Comparison of ENCODE assay signal across 21 cellular contexts in genomic region chr3:155727836-155728235, GRCh38. TPM values are rescaled to one million over a fixed set of nuclear protein-coding genes. Genes with fewer than 3 reads are reported as not detected.
"Had no signal": no experiment of that assay in that cellular context is flagged by ENCODE, and none has a peak within 500 bp of the region (broad histone marks: within the 10 kb centered on the region; RNA-seq: fewer than 3 reads in every experiment).

No MANE protein-coding gene starts in this region.

- H3K4me3 Mint-ChIP-seq: naive thymus-derived CD8-positive, alpha-beta T cell; neural crest cell; stimulated activated naive B cell treated with anti-CD40 and anti-IgM and Interleukin-4, amounts not matched to agents 10 μg/mL and 1 μg/mL and 100 μg/mL, for 72 hours; stimulated activated naive CD8-positive, alpha-beta T cell treated with anti-CD3 and anti-CD28 coated beads, Interleukin-15, amount 100 ng/mL, for 72 hours had no signal

- H3K4me1 Mint-ChIP-seq: naive thymus-derived CD8-positive, alpha-beta T cell; stimulated activated naive B cell treated with anti-CD40 and anti-IgM and Interleukin-4, amounts not matched to agents 10 μg/mL and 1 μg/mL and 100 μg/mL, for 72 hours; stimulated activated naive CD8-positive, alpha-beta T cell treated with anti-CD3 and anti-CD28 coated beads, Interleukin-15, amount 100 ng/mL, for 72 hours had no signal

- DNase-seq: effector CD4-positive, alpha-beta T cell; heart right ventricle; hypothalamus; kidney glomerular epithelial cell; mammary epithelial cell; mucosa of descending colon; naive thymus-derived CD8-positive, alpha-beta T cell; sigmoid colon; stimulated activated CD4-positive, alpha-beta T cell treated with anti-CD3 and anti-CD28 coated beads, Interleukin-2, amount 100 ng/mL, for 24 hours; stimulated activated CD4-positive, alpha-beta T cell treated with anti-CD3 and anti-CD28 coated beads, Interleukin-4, amount 100 ng/mL, for 4 hours; stimulated activated naive B cell treated with anti-CD40 and anti-IgM and Interleukin-4, amounts not matched to agents 10 μg/mL and 1 μg/mL and 100 μg/mL, for 72 hours; stimulated activated naive CD8-positive, alpha-beta T cell treated with anti-CD3 and anti-CD28 coated beads, Interleukin-15, amount 100 ng/mL, for 72 hours; testis; upper lobe of left lung; uterus had no signal

- H3K4me3 ChIP-seq: coronary artery, heart right ventricle, mucosa of descending colon, right atrium auricular region, sigmoid colon, skin epidermis, testis, upper lobe of left lung, uterus had no signal

- H3K27ac Mint-ChIP-seq: stimulated activated naive B cell treated with anti-CD40 and anti-IgM and Interleukin-4, amounts not matched to agents 10 μg/mL and 1 μg/mL and 100 μg/mL, for 72 hours; stimulated activated naive CD8-positive, alpha-beta T cell treated with anti-CD3 and anti-CD28 coated beads, Interleukin-15, amount 100 ng/mL, for 72 hours had no signal

- H3K9me3 Mint-ChIP-seq: stimulated activated naive B cell treated with anti-CD40 and anti-IgM and Interleukin-4, amounts not matched to agents 10 μg/mL and 1 μg/mL and 100 μg/mL, for 72 hours; stimulated activated naive CD8-positive, alpha-beta T cell treated with anti-CD3 and anti-CD28 coated beads, Interleukin-15, amount 100 ng/mL, for 72 hours had no signal

RNA-seq across cellular contexts. Expression of gene PLCH1, which starts 17.0 kb away (rescaled TPM):
- total RNA-seq: glomerular endothelial cell; naive thymus-derived CD8-positive, alpha-beta T cell; osteocyte had no signal
- polyA plus RNA-seq: naive thymus-derived CD8-positive, alpha-beta T cell had no signal
